1 cellular context compared by ENCODE assay signal in genomic region chr16:83680980-83681379, GRCh38.
TF ChIP-seq lines count a peak whose summit lies in the region.

No MANE protein-coding gene starts in this region.

TF ChIP-seq in H1, 55 proteins besides CTCF, POLR2A, EP300 and RAD21:
- TF ChIP-seq GTF2F1 (IDR thresholded peaks at IDR 0.05; ENCODE audit: borderline replicate concordance, low read depth, low read length) (no peak), POLR2AphosphoS5 (IDR thresholded peaks at IDR 0.05; ENCODE audit: low read depth, low read length) (no peak), POU5F1 (IDR thresholded peaks at IDR 0.05; ENCODE audit: low read depth, low read length) (no peak), USF2 (IDR thresholded peaks at IDR 0.05; ENCODE audit: low read length) (no peak), BACH1 (IDR thresholded peaks at IDR 0.05; ENCODE audit: low read length) (no peak), RBBP5 (IDR thresholded peaks at IDR 0.05; ENCODE audit: borderline replicate concordance, low read depth, low read length) (no peak), EGR1 (IDR thresholded peaks at IDR 0.05; ENCODE audit: borderline replicate concordance, low read depth, low read length) (no peak), KDM5A (IDR thresholded peaks at IDR 0.05; ENCODE audit: low read length) (no peak), JUN (IDR thresholded peaks at IDR 0.05; ENCODE audit: low read depth, low read length) (no peak), RNF2 (IDR thresholded peaks at IDR 0.05; ENCODE audit: borderline replicate concordance, low read depth, low read length, missing control alignments, poor library complexity, severe bottlenecking) (no peak)
- TF ChIP-seq, protein P1, sequence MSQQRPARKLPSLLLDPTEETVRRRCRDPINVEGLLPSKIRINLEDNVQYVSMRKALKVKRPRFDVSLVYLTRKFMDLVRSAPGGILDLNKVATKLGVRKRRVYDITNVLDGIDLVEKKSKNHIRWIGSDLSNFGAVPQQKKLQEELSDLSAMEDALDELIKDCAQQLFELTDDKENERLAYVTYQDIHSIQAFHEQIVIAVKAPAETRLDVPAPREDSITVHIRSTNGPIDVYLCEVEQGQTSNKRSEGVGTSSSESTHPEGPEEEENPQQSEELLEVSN (IDR thresholded peaks at IDR 0.05) = no peak
- TF ChIP-seq, protein P2, sequence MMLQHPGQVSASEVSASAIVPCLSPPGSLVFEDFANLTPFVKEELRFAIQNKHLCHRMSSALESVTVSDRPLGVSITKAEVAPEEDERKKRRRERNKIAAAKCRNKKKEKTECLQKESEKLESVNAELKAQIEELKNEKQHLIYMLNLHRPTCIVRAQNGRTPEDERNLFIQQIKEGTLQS (IDR thresholded peaks at IDR 0.05; ENCODE audit: insufficient read depth, low read depth, low read length) = no peak
